ENCODE assay signal across 1 cellular context in genomic region chr6:118894425-118895240, GRCh38.
TF ChIP-seq lines count a peak whose summit lies in the region.

No MANE protein-coding gene starts in this region.

TF ChIP-seq in HepG2, 621 proteins besides CTCF, POLR2A, EP300 and RAD21 (continued from another document and continues in another):
- TF ChIP-seq FOXO4 (CRISPR knock-in tag; conservative IDR thresholded peaks at IDR 0.05), result no peak
- TF ChIP-seq ELF3 (CRISPR knock-in tag; IDR thresholded peaks at IDR 0.05), result no peak
- no peak for TF ChIP-seq EZH2 (conservative IDR thresholded peaks at IDR 0.05; ENCODE audit: low read depth, low read length)
- TF ChIP-seq ZNF562 (CRISPR knock-in tag; IDR thresholded peaks at IDR 0.05; ENCODE audit: borderline replicate concordance), result 0 out of 2 replicates have a peak, but pooled peaks have one; percentile 2
- TF ChIP-seq ZBTB42 (CRISPR knock-in tag; IDR thresholded peaks at IDR 0.05), result no peak
- peak; percentile 55; the same call in 1 of the 2 replicates for TF ChIP-seq ZSCAN29 (CRISPR knock-in tag; conservative IDR thresholded peaks at IDR 0.05)
- 0 out of 2 replicates have a peak, but pooled peaks have one; percentile 28 for TF ChIP-seq EED (CRISPR knock-in tag; IDR thresholded peaks at IDR 0.05)
- TF ChIP-seq MLX (CRISPR knock-in tag; IDR thresholded peaks at IDR 0.05), result 0 out of 2 replicates have a peak, but pooled peaks have one; percentile 14
- TF ChIP-seq ZNF337 (CRISPR knock-in tag; IDR thresholded peaks at IDR 0.05; ENCODE audit: borderline replicate concordance, low read depth), result no peak
- no peak; the same call in 1 of the 2 replicates for TF ChIP-seq MXD4 (CRISPR knock-in tag; IDR thresholded peaks at IDR 0.05)
- 0 out of 2 replicates have a peak, but pooled peaks have one; percentile 13 for TF ChIP-seq BORCS8-MEF2B (CRISPR knock-in tag; IDR thresholded peaks at IDR 0.05)
- no peak for TF ChIP-seq MIXL1 (CRISPR knock-in tag; IDR thresholded peaks at IDR 0.05)
- TF ChIP-seq ATF1 (CRISPR knock-in tag; IDR thresholded peaks at IDR 0.05), result no peak
- TF ChIP-seq ZBTB49 (CRISPR knock-in tag; IDR thresholded peaks at IDR 0.05; ENCODE audit: borderline replicate concordance), result no peak
- TF ChIP-seq SIX4 (CRISPR knock-in tag; IDR thresholded peaks at IDR 0.05), result no peak
- no peak for TF ChIP-seq SOX6 (IDR thresholded peaks at IDR 0.05)
- peak; percentile 36 for TF ChIP-seq SOX6 (CRISPR knock-in tag; IDR thresholded peaks at IDR 0.05)
- peak; percentile 81; the same call in 1 of the 2 replicates for TF ChIP-seq ZNF850 (CRISPR knock-in tag; conservative IDR thresholded peaks at IDR 0.05)
- TF ChIP-seq NCOR1 (IDR thresholded peaks at IDR 0.05; ENCODE audit: borderline replicate concordance, low read length), result no peak
- TF ChIP-seq ZNF264 (CRISPR knock-in tag; IDR thresholded peaks at IDR 0.05), result no peak
- peak; percentile 95 for TF ChIP-seq ZC3H13 (CRISPR knock-in tag; IDR thresholded peaks at IDR 0.05)
- TF ChIP-seq BATF2 (CRISPR knock-in tag; IDR thresholded peaks at IDR 0.05), result peak; percentile 69; the same call in 1 of the 2 replicates
- TF ChIP-seq ZNF207 (IDR thresholded peaks at IDR 0.05; ENCODE audit: borderline replicate concordance), result no peak
- peak; percentile 13; the same call in 1 of the 2 replicates for TF ChIP-seq MXD1 (CRISPR knock-in tag; IDR thresholded peaks at IDR 0.05)
- TF ChIP-seq ZBTB46 (CRISPR knock-in tag; IDR thresholded peaks at IDR 0.05; ENCODE audit: borderline replicate concordance), result peak; percentile 82
- no peak for TF ChIP-seq ZHX2 (IDR thresholded peaks at IDR 0.05; ENCODE audit: low read depth)
- no peak for TF ChIP-seq ZHX2 (CRISPR knock-in tag; IDR thresholded peaks at IDR 0.05; ENCODE audit: borderline replicate concordance)
- no peak for TF ChIP-seq ZNF616 (CRISPR knock-in tag; IDR thresholded peaks at IDR 0.05; ENCODE audit: low read depth)
- TF ChIP-seq KLF15 (CRISPR knock-in tag; IDR thresholded peaks at IDR 0.05; ENCODE audit: borderline replicate concordance), result no peak
- 0 out of 2 replicates have a peak, but pooled peaks have one; percentile 17 for TF ChIP-seq HNRNPL (IDR thresholded peaks at IDR 0.05; ENCODE audit: low read depth, low read length)
- peak; percentile 87; the same call in 1 of the 2 replicates for TF ChIP-seq KDM5B (CRISPR knock-in tag; IDR thresholded peaks at IDR 0.05; ENCODE audit: borderline replicate concordance)
- TF ChIP-seq ZBTB14 (CRISPR knock-in tag; IDR thresholded peaks at IDR 0.05), result peak; percentile 44; the same call in 1 of the 2 replicates
- TF ChIP-seq ELK4 (CRISPR knock-in tag; IDR thresholded peaks at IDR 0.05; ENCODE audit: borderline replicate concordance), result peak; percentile 21; the same call in 1 of the 2 replicates
- TF ChIP-seq IRF9 (CRISPR knock-in tag; IDR thresholded peaks at IDR 0.05; ENCODE audit: borderline replicate concordance), result no peak
- no peak for TF ChIP-seq ZFP36L2 (CRISPR knock-in tag; IDR thresholded peaks at IDR 0.05)
- TF ChIP-seq TRIM22 (IDR thresholded peaks at IDR 0.05), result no peak
- TF ChIP-seq PPARG (CRISPR knock-in tag; conservative IDR thresholded peaks at IDR 0.05), result no peak
- TF ChIP-seq ZMYM3 (CRISPR knock-in tag; IDR thresholded peaks at IDR 0.05), result no peak
- peak; percentile 52; the same call in 1 of the 2 replicates for TF ChIP-seq ZNF446 (CRISPR knock-in tag; IDR thresholded peaks at IDR 0.05)
- TF ChIP-seq NFKB2 (CRISPR knock-in tag; IDR thresholded peaks at IDR 0.05; ENCODE audit: borderline replicate concordance), result peak; percentile 72; the same call in 1 of the 2 replicates
- no peak for TF ChIP-seq GLMP (CRISPR knock-in tag; IDR thresholded peaks at IDR 0.05; ENCODE audit: borderline replicate concordance)
